ENCODE assay signal across 8 cellular contexts in the genomic region with DNA sequence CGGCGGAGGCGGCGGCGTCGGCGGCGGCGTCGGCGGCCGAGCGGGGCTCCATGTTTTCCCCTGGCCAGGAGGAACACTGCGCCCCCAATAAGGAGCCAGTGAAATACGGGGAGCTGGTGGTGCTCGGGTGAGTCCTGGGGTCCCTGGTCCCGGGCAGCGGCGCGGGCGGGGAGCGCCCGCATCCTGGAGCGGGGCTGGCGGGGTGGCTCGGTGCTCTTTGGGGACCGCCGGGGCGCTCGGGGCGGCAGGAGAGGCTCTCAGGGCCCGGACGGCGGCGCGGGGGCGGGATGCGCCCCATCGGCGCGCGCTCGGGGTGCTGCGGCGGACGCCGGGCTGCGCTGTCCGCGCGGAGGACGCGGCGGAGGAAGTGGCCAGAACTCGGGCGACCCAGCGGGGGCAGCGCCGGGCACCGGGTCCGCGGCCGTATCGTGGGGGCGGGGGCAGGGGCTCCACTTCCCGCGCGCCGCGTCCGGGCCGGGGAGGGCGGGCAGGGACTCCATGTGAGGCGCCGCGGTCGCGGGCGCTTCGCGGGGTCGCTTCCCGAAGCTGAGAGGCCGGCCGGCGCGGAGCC. TPM values are rescaled to one million over a fixed set of nuclear protein-coding genes. Genes with fewer than 3 reads are reported as not detected.
A peak's percentile ranks its signal among the peaks of the same experiment; 100 is the strongest.
DNase-seq lines count a peak whose midpoint lies in the region; ATAC-seq and TF ChIP-seq lines count a peak whose summit lies in the region.

No MANE protein-coding gene starts in this region.

- no peak for TF ChIP-seq EP300 in transverse colon (IDR thresholded peaks at IDR 0.05; ENCODE audit: low read depth)

- 2% methylated on average over 37 of the region's 87 CpGs; no CpG with 5 or more reads in 1 of the 2 donors for WGBS in transverse colon (ENCODE audit: low coverage in 1 of 2), 2 donors

- H3K36me3 ChIP-seq in muscle layer of duodenum (ENCODE audit: control insufficient read depth in 1 of 2, insufficient read depth in 2 of 2, low read length in 2 of 2) (no peaks in the 10 kb centered on the region), transverse colon (no peaks in the 10 kb centered on the region)

- H3K4me3 ChIP-seq in muscle layer of duodenum (ENCODE audit: low read depth in 1 of 2, low read length in 2 of 2) (peak overlapping the region; percentile 86 to 88), transverse colon (peak overlapping the region; percentile 40 to 96 (median 68))

- H3K4me1 ChIP-seq in muscle layer of duodenum (ENCODE audit: control insufficient read depth in 1 of 2, insufficient read depth in 2 of 2, low read length in 2 of 2) = peaks cover 0 to 27% of the 10 kb centered on the region in 2 donors
- peaks cover 10 to 38% (median 18%) of the 10 kb centered on the region in 4 donors for H3K4me1 ChIP-seq in transverse colon

- intact Hi-C loops in transverse colon (cut with DNase I; ENCODE audit: low total_unique reads) = loop anchor here (2.0 kb wide), 1 partner anchor 78 kb away; no protein-coding TSS in a partner anchor

- DNase-seq in NCI-H2227 (lab: John Stamatoyannopoulos, UW; ENCODE audit: unreplicated experiment) = peak; percentile 34
- no peak for DNase-seq in NCI-H2227 treated with DMSO at 0.1 percent for 48 hours (lab: John Stamatoyannopoulos, UW)
- peak; percentile 16 to 41 for DNase-seq in activated CD4-positive, alpha-beta T cell treated with anti-CD3 and anti-CD28 coated beads for 4 hours
- DNase-seq in erythroblast (lab: John Stamatoyannopoulos, UW) = peak; percentile 30 to 47
- DNase-seq in transverse colon = peak; percentile 26
- DNase-seq in NAMALWA (ENCODE audit: low spot score) = no peak

- H3K9me3 ChIP-seq in muscle layer of duodenum (ENCODE audit: control insufficient read depth in 1 of 2, low read length in 2 of 2) (no peaks in the 10 kb centered on the region), transverse colon (no peaks in the 10 kb centered on the region)

- H3K27me3 ChIP-seq in muscle layer of duodenum (ENCODE audit: low read depth, low read length) (no peaks in the 10 kb centered on the region), transverse colon (no peaks in the 10 kb centered on the region)

- in situ Hi-C loops in transverse colon (cut with MboI; ENCODE audit: low pct_ligation_motif_present in 1 of 4, low pct_unique_long_range_greater_than_20kb in 1 of 4, low sequenced_read_pairs in 3 of 4) = loop anchor here in 1 of 4 donors (25.0 kb wide), 1 partner anchor 219 kb away; no protein-coding TSS in a partner anchor

- H3K27ac ChIP-seq in muscle layer of duodenum (ENCODE audit: low read length) (no peak overlapping the region), transverse colon (peak overlapping the region; percentile 91 to 94 (median 93))

- TF ChIP-seq POLR2A in erythroblast (IDR thresholded peaks at IDR 0.05; ENCODE audit: low read length) = no peak
- no peak for TF ChIP-seq POLR2A in transverse colon (IDR thresholded peaks at IDR 0.05)

- TF ChIP-seq CTCF in transverse colon (IDR thresholded peaks at IDR 0.05) = no peak

- peak; percentile 13 for ATAC-seq in HG03025 (IDR thresholded peaks at IDR 0.05; ENCODE audit: low FRiP score, unreplicated experiment)

RNA-seq across cellular contexts. Expression of gene PELI2, which starts 0.5 kb away (rescaled TPM):
- 10 to 100 TPM in 3 of 4 donors, 1 to 10 TPM in 1; 4.8 to 29.9 (median 14.7) TPM for total RNA-seq in transverse colon

Comparison
In these comparisons a context has a peak if more than half of its experiments do, and no peak if none do; other contexts are left out.
1. DNase-seq: peak in NCI-H2227 (single experiment), activated CD4-positive, alpha-beta T cell treated with anti-CD3 and anti-CD28 coated beads for 4 hours (2 of 2), erythroblast (2 of 2) and transverse colon (single experiment); none in NCI-H2227 treated with DMSO at 0.1 percent for 48 hours (single experiment) and NAMALWA (single experiment).